Comparison of ENCODE assay signal across 22 cellular contexts in the genomic region with DNA sequence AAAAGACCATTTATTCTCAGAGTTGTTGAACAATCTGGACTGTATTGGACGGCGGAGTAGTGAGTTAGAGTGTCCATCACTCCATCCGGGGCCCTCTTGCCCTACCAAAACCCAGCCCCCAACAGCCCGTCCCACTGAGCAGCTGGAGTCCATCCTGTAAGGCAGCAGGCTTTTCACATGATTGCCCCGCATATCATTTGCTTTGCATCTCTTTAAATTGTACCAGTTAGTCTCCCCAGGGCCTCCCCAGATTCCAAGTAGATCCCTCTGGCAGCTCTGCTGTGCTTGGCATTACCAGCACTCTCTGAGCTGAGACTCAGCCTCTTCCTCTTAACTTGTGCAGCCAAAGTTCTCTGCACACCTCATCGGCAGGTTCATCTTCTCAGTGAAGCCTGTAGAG. TPM values are rescaled to one million over a fixed set of nuclear protein-coding genes. Genes with fewer than 3 reads are reported as not detected.
"Had no signal": no experiment of that assay in that cellular context is flagged by ENCODE, and none has a peak within 500 bp of the region (broad histone marks: within the 10 kb centered on the region; RNA-seq: fewer than 3 reads in every experiment).

No MANE protein-coding gene starts in this region.

- DNase-seq: activated B cell treated with CpG ODN at 0.5 μM for 24 hours; activated CD4-positive, alpha-beta T cell treated with anti-CD3 and anti-CD28 coated beads for 48 hours; activated CD8-positive, alpha-beta T cell treated with anti-CD3 and anti-CD28 coated beads for 36 hours; activated effector memory CD4-positive, alpha-beta T cell treated with anti-CD3 and anti-CD28 coated beads, Interleukin-2, amount 50 U/mL, for 16 hours; activated T-cell treated with anti-CD3 and anti-CD28 coated beads, Interleukin-2, amount 50 U/mL, for 48 hours; adrenal gland; central memory CD4-positive, alpha-beta T cell; effector memory CD8-positive, alpha-beta T cell; heart left ventricle; left ventricle myocardium superior; psoas muscle; right lobe of liver; stimulated activated CD4-positive, alpha-beta T cell treated with anti-CD3 and anti-CD28 coated beads, Interleukin-4, amount 100 ng/mL, for 4 hours; stimulated activated CD8-positive, alpha-beta memory T cell treated with anti-CD3 and anti-CD28 coated beads, Interleukin-4, amount 100 ng/mL, for 48 hours; stimulated activated naive CD4-positive, alpha-beta T cell treated with Interleukin-2 at 50 U/mL for 16 hours; transverse colon had no signal

- H3K36me3 ChIP-seq: adrenal gland, heart left ventricle, right lobe of liver, transverse colon had no signal

- H3K27ac ChIP-seq: adrenal gland, coronary artery, epithelial cell of prostate, heart left ventricle, psoas muscle, right lobe of liver, transverse colon had no signal

- H3K9me3 ChIP-seq: adrenal gland, psoas muscle, right lobe of liver, transverse colon had no signal

- H3K4me3 ChIP-seq: adrenal gland, coronary artery, heart left ventricle, psoas muscle, right lobe of liver, smooth muscle cell, transverse colon had no signal

- H3K4me1 ChIP-seq: adrenal gland, heart left ventricle, psoas muscle, right lobe of liver, transverse colon had no signal

- H3K27me3 ChIP-seq: adrenal gland, heart left ventricle, right lobe of liver, transverse colon had no signal

RNA-seq across cellular contexts. Expression of a gene that starts 48.6 kb away (rescaled TPM):
- total RNA-seq: activated B cell treated with CpG ODN at 0.5 μM for 24 hours; activated CD8-positive, alpha-beta T cell treated with anti-CD3 and anti-CD28 coated beads for 36 hours; natural killer cell treated with Interleukin-12 subunit alpha and Interleukin-12 subunit beta and Interleukin-15 and Interleukin-18, amount 100 ng/mL, for 72 hours; osteocyte; T-helper 2 cell treated with Interferon-gamma antibody and Interleukin-4, amounts not matched to agents 100 ng/mL and 5 ng/mL, for 36 hours had no signal
